ENCODE assay signal across 14 cellular contexts in genomic region chr11:117395476-117395875, GRCh38.
A peak's percentile ranks its signal among the peaks of the same experiment; 100 is the strongest.
DNase-seq lines count a peak whose midpoint lies in the region; ATAC-seq and TF ChIP-seq lines count a peak whose summit lies in the region.
"Had no signal": no experiment of that assay in that cellular context is flagged by ENCODE, and none has a peak within 500 bp of the region (broad histone marks: within the 10 kb centered on the region; RNA-seq: fewer than 3 reads in every experiment).

No MANE protein-coding gene starts in this region.

- H3K4me3 Mint-ChIP-seq in stimulated activated naive CD8-positive, alpha-beta T cell treated with anti-CD3 and anti-CD28 coated beads, Interleukin-15, amount 100 ng/mL, for 72 hours = no peak overlapping the region
- H3K4me3 Mint-ChIP-seq: CD4-positive, CD25-positive, alpha-beta regulatory T cell; HFFc6 had no signal

- H3K4me1 Mint-ChIP-seq in stimulated activated naive CD8-positive, alpha-beta T cell treated with anti-CD3 and anti-CD28 coated beads, Interleukin-15, amount 100 ng/mL, for 72 hours = no peaks in the 10 kb centered on the region

- H3K27ac ChIP-seq in coronary artery = no peak overlapping the region
- H3K27ac ChIP-seq: BLaER1 treated with 17β-estradiol and CSF1 and Interleukin-3, amounts not matched to agents 10 nM and 100 nM had no signal

- peak overlapping the region; percentile 48 to 71 for H3K27ac Mint-ChIP-seq in stimulated activated naive CD8-positive, alpha-beta T cell treated with anti-CD3 and anti-CD28 coated beads, Interleukin-15, amount 100 ng/mL, for 72 hours
- H3K27ac Mint-ChIP-seq: HFFc6 had no signal

- no peak for DNase-seq in stimulated activated naive CD8-positive, alpha-beta T cell treated with anti-CD3 and anti-CD28 coated beads, Interleukin-15, amount 100 ng/mL, for 72 hours
- no peak for DNase-seq in stimulated activated naive CD8-positive, alpha-beta T cell treated with anti-CD3 and anti-CD28 coated beads, Interleukin-15, Interleukin-2, amounts not matched to agents 100 U/mL and 50 U/mL, for 24 hours
- peak; percentile 82 for DNase-seq in mesenteric fat pad (ENCODE audit: low spot score)
- peak; percentile 13 for DNase-seq in putamen (ENCODE audit: low spot score)
- DNase-seq in activated gamma-delta T cell treated with Interleukin-2 at 50 U/mL for 16 hours = no peak
- DNase-seq in activated CD8-positive, alpha-beta memory T cell treated with anti-CD3 and anti-CD28 coated beads, Interleukin-2, amount 50 U/mL, for 4 hours = no peak
- DNase-seq in coronary artery (ENCODE audit: low spot score) = no peak
- no peak for DNase-seq in SHP77 (lab: John Stamatoyannopoulos, UW)
- DNase-seq: ACHN; CD4-positive, CD25-positive, alpha-beta regulatory T cell; DMS53; HFFc6 had no signal

- no peaks in the 10 kb centered on the region for H3K27me3 Mint-ChIP-seq in stimulated activated naive CD8-positive, alpha-beta T cell treated with anti-CD3 and anti-CD28 coated beads, Interleukin-15, amount 100 ng/mL, for 72 hours
- H3K27me3 Mint-ChIP-seq: CD4-positive, CD25-positive, alpha-beta regulatory T cell had no signal

- no peak for TF ChIP-seq CTCF in coronary artery (IDR thresholded peaks at IDR 0.05)

- no peak overlapping the region for H3K4me3 ChIP-seq in coronary artery
- H3K4me3 ChIP-seq: BLaER1 treated with 17β-estradiol and CSF1 and Interleukin-3, amounts not matched to agents 10 nM and 100 nM; HAP-1 had no signal

- H3K9me3 Mint-ChIP-seq in stimulated activated naive CD8-positive, alpha-beta T cell treated with anti-CD3 and anti-CD28 coated beads, Interleukin-15, amount 100 ng/mL, for 72 hours = peaks cover 0 to 28% of the 10 kb centered on the region in 2 donors

- ATAC-seq in stimulated activated naive CD8-positive, alpha-beta T cell treated with anti-CD3 and anti-CD28 coated beads, Interleukin-15, amount 100 ng/mL, for 72 hours = no peak
- no peak for ATAC-seq in stimulated activated naive CD8-positive, alpha-beta T cell treated with anti-CD3 and anti-CD28 coated beads, Interleukin-15, Interleukin-2, amounts not matched to agents 100 U/mL and 50 U/mL, for 24 hours

Comparison
In these comparisons a context has a peak if more than half of its experiments do, and no peak if none do; other contexts are left out.
1. DNase-seq: peak in mesenteric fat pad (single experiment) and putamen (single experiment); none in stimulated activated naive CD8-positive, alpha-beta T cell treated with anti-CD3 and anti-CD28 coated beads, Interleukin-15, amount 100 ng/mL, for 72 hours (0 of 2), stimulated activated naive CD8-positive, alpha-beta T cell treated with anti-CD3 and anti-CD28 coated beads, Interleukin-15, Interleukin-2, amounts not matched to agents 100 U/mL and 50 U/mL, for 24 hours (single experiment), activated gamma-delta T cell treated with Interleukin-2 at 50 U/mL for 16 hours (single experiment), activated CD8-positive, alpha-beta memory T cell treated with anti-CD3 and anti-CD28 coated beads, Interleukin-2, amount 50 U/mL, for 4 hours (single experiment), coronary artery (single experiment) and SHP77 (0 of 2).